ENCODE assay signal across 8 cellular contexts in the genomic region with DNA sequence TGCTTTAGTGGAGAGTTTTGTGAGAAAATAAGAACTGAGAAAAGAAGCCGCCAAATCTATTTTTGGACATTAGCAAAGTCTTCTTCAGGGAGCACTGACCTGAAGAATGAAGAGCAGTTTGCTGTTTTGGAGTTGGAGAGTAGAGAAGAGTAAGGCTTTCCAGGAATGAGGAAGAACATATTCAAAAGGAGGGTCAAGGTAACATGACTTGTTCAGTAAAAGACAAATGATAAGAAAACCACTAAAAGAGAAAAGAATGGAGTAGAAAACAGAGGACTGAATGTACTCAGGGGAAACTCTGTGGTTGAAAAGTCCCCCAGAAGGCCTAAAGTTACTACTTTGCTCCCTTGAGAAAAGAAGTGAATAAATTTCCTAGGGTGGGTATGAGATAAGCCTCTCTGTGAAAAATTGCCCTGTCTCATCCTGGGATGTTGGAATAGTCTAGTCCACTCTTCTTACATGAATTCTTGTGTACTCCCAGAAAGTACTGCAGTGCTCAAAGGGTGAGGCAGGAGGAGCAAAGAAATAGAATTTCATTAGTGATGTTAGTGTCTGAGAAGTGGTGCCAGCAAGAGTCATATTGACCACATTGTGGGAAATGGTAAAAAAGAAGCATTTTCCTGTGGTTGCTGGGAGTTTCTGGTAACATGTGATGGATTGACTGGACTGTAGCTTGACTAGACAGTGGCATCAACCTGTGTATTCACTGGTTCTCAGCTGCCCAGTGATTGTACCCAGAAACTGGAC. TPM values are rescaled to one million over a fixed set of nuclear protein-coding genes. Genes with fewer than 3 reads are reported as not detected.
DNase-seq lines count a peak whose midpoint lies in the region; ATAC-seq, FAIRE-seq and TF ChIP-seq lines count a peak whose summit lies in the region.

No MANE protein-coding gene starts in this region.

- no peak overlapping the region for H3K27ac Mint-ChIP-seq in effector memory CD8-positive, alpha-beta T cell
- H3K27ac Mint-ChIP-seq in activated CD4-positive, alpha-beta memory T cell treated with anti-CD3 and anti-CD28 coated beads, Interleukin-2, amount 10 ng/mL, durations not matched to agents 7 days and 5 days, result no peak overlapping the region

- peak; percentile 11 for TF ChIP-seq CTCF in GM10266 (IDR thresholded peaks at IDR 0.05; ENCODE audit: control insufficient read depth, insufficient read depth, low read depth, missing control alignments)

- H3K4me1 Mint-ChIP-seq in effector memory CD8-positive, alpha-beta T cell (ENCODE audit: low read depth in 2 of 2), result peaks cover 14 to 38% of the 10 kb centered on the region in 2 donors
- H3K4me1 Mint-ChIP-seq in activated CD4-positive, alpha-beta memory T cell treated with anti-CD3 and anti-CD28 coated beads, Interleukin-2, amount 10 ng/mL, durations not matched to agents 7 days and 5 days, result peaks cover 26% of the 10 kb centered on the region

- peak; percentile 62 for ATAC-seq in GM21381 (IDR thresholded peaks at IDR 0.05; ENCODE audit: unreplicated experiment)
- ATAC-seq in HG03378 (IDR thresholded peaks at IDR 0.05; ENCODE audit: unreplicated experiment), result peak; percentile 69
- ATAC-seq in effector memory CD8-positive, alpha-beta T cell (replicated peaks), result peak; percentile 26

- FAIRE-seq in urothelium cell line (lab: Jason Lieb, UNC), result no peak

- POLR2A ChIA-PET in activated CD4-positive, alpha-beta memory T cell treated with anti-CD3 and anti-CD28 coated beads, Interleukin-2, amount 10 ng/mL, durations not matched to agents 7 days and 5 days (lab: Charles Lee), result no interaction called here

- no peaks in the 10 kb centered on the region for H3K36me3 Mint-ChIP-seq in effector memory CD8-positive, alpha-beta T cell (ENCODE audit: insufficient read depth)
- H3K36me3 Mint-ChIP-seq in activated CD4-positive, alpha-beta memory T cell treated with anti-CD3 and anti-CD28 coated beads, Interleukin-2, amount 10 ng/mL, durations not matched to agents 7 days and 5 days (ENCODE audit: low read depth), result peaks cover 7% of the 10 kb centered on the region

- CTCF ChIA-PET in activated CD4-positive, alpha-beta memory T cell treated with anti-CD3 and anti-CD28 coated beads, Interleukin-2, amount 10 ng/mL, durations not matched to agents 7 days and 5 days (lab: Charles Lee), result no interaction called here

- DNase-seq in GM10266 (ENCODE audit: extremely low spot score), result peak; percentile 15
- no peak for DNase-seq in effector memory CD8-positive, alpha-beta T cell
- DNase-seq in activated CD4-positive, alpha-beta memory T cell treated with anti-CD3 and anti-CD28 coated beads, Interleukin-2, amount 10 ng/mL, durations not matched to agents 7 days and 5 days, result no peak
- DNase-seq in NCI-H524 treated with DMSO at 0.1 percent for 48 hours (lab: John Stamatoyannopoulos, UW), result no peak
- no peak for DNase-seq in urothelium cell line (ENCODE audit: low spot score)
- no peak for DNase-seq in NCI-H748 treated with DMSO at 0.1 percent for 48 hours (lab: John Stamatoyannopoulos, UW)

- no peak overlapping the region for H3K4me3 Mint-ChIP-seq in effector memory CD8-positive, alpha-beta T cell
- no peak overlapping the region for H3K4me3 Mint-ChIP-seq in activated CD4-positive, alpha-beta memory T cell treated with anti-CD3 and anti-CD28 coated beads, Interleukin-2, amount 10 ng/mL, durations not matched to agents 7 days and 5 days

- no peaks in the 10 kb centered on the region for H3K27me3 Mint-ChIP-seq in effector memory CD8-positive, alpha-beta T cell
- H3K27me3 Mint-ChIP-seq in activated CD4-positive, alpha-beta memory T cell treated with anti-CD3 and anti-CD28 coated beads, Interleukin-2, amount 10 ng/mL, durations not matched to agents 7 days and 5 days, result no peaks in the 10 kb centered on the region

- H3K9me3 Mint-ChIP-seq in effector memory CD8-positive, alpha-beta T cell, result no peaks in the 10 kb centered on the region
- no peaks in the 10 kb centered on the region for H3K9me3 Mint-ChIP-seq in activated CD4-positive, alpha-beta memory T cell treated with anti-CD3 and anti-CD28 coated beads, Interleukin-2, amount 10 ng/mL, durations not matched to agents 7 days and 5 days

RNA-seq across cellular contexts. Expression of a gene that starts 27.8 kb away (rescaled TPM):
- 10 to 100 TPM; 30.7 to 35.8 TPM for total RNA-seq in activated CD4-positive, alpha-beta memory T cell treated with anti-CD3 and anti-CD28 coated beads, Interleukin-2, amount 10 ng/mL, durations not matched to agents 7 days and 5 days

RNA-seq across cellular contexts. Expression of a gene that starts 28.1 kb away (rescaled TPM):
- total RNA-seq in activated CD4-positive, alpha-beta memory T cell treated with anti-CD3 and anti-CD28 coated beads, Interleukin-2, amount 10 ng/mL, durations not matched to agents 7 days and 5 days, result 10 to 100 TPM; 28.5 to 29.7 TPM
